In genomic region chr13:27172495-27172842, GRCh38 we compare ENCODE assay signal across 8 cellular contexts. TPM values are rescaled to one million over a fixed set of nuclear protein-coding genes. Genes with fewer than 3 reads are reported as not detected.
DNase-seq lines count a peak whose midpoint lies in the region; ATAC-seq and TF ChIP-seq lines count a peak whose summit lies in the region.

No MANE protein-coding gene starts in this region.

- no peak for TF ChIP-seq CTCF in breast epithelium (IDR thresholded peaks at IDR 0.05)
- no peak for TF ChIP-seq CTCF in uterus (IDR thresholded peaks at IDR 0.05)

- peaks cover 0 to 14% of the 10 kb centered on the region in 2 donors for H3K4me1 ChIP-seq in breast epithelium
- no peaks in the 10 kb centered on the region for H3K4me1 ChIP-seq in uterus

- TF ChIP-seq POLR2A in breast epithelium (IDR thresholded peaks at IDR 0.05): no peak
- TF ChIP-seq POLR2A in uterus (IDR thresholded peaks at IDR 0.05): no peak

- DNase-seq in NCI-H1436 treated with DMSO at 0.1 percent for 48 hours (lab: John Stamatoyannopoulos, UW) (peak; percentile 0), NCI-H1436 (lab: John Stamatoyannopoulos, UW) (no peak), NOMO-1 treated with dmso at 0.1 percent for 144 hours (lab: John Stamatoyannopoulos, UW; ENCODE audit: unreplicated experiment) (peak; percentile 73), breast epithelium (ENCODE audit: low spot score in 2 of 2) (no peak), medulla oblongata (ENCODE audit: extremely low spot score) (peak; percentile 49), uterus (no peak)

- peak overlapping the region; percentile 94 to 98 for H3K27ac ChIP-seq in breast epithelium
- H3K27ac ChIP-seq in uterus: peak overlapping the region; percentile 92 to 98

- H3K4me3 ChIP-seq in breast epithelium: peak overlapping the region; percentile 80 to 99 (median 85)
- H3K4me3 ChIP-seq in uterus: peak overlapping the region; percentile 70 to 85

- no peaks in the 10 kb centered on the region for H3K9me3 ChIP-seq in breast epithelium
- no peaks in the 10 kb centered on the region for H3K9me3 ChIP-seq in uterus

- no peak for ATAC-seq in GM19397 (IDR thresholded peaks at IDR 0.05; ENCODE audit: unreplicated experiment)
- no peak for ATAC-seq in HG03442 (IDR thresholded peaks at IDR 0.05; ENCODE audit: unreplicated experiment)

- intact Hi-C loops in breast epithelium (cut with DNase I; ENCODE audit: low total_unique reads): loop anchor here (10.0 kb wide), 1 partner anchor 102 kb away; the partner anchor contains the start of gene RASL11A
- intact Hi-C loops in uterus (cut with DNase I; ENCODE audit: low total_unique reads): loop anchor here (5.0 kb wide), 1 partner anchor 80 kb away; the partner anchor contains the start of gene RPL21

- H3K27me3 ChIP-seq in breast epithelium (no peaks in the 10 kb centered on the region), uterus (no peaks in the 10 kb centered on the region)

- H3K36me3 ChIP-seq in breast epithelium (no peaks in the 10 kb centered on the region), uterus (no peaks in the 10 kb centered on the region)

RNA-seq across cellular contexts. Expression of gene USP12, which starts 0.9 kb away (rescaled TPM):
- total RNA-seq in breast epithelium: 10 to 100 TPM; 21.0 to 33.4 (median 21.0) TPM
- total RNA-seq in uterus: 10 to 100 TPM; 12.1 to 32.8 (median 20.5) TPM

Comparison
In these comparisons a context has a peak if more than half of its experiments do, and no peak if none do; other contexts are left out.
1. DNase-seq: peak in NCI-H1436 treated with DMSO at 0.1 percent for 48 hours (single experiment), NOMO-1 treated with dmso at 0.1 percent for 144 hours (single experiment) and medulla oblongata (single experiment); none in NCI-H1436 (single experiment), breast epithelium (0 of 2) and uterus (0 of 2).